ENCODE assay signal across 1 cellular context in the genomic region with DNA sequence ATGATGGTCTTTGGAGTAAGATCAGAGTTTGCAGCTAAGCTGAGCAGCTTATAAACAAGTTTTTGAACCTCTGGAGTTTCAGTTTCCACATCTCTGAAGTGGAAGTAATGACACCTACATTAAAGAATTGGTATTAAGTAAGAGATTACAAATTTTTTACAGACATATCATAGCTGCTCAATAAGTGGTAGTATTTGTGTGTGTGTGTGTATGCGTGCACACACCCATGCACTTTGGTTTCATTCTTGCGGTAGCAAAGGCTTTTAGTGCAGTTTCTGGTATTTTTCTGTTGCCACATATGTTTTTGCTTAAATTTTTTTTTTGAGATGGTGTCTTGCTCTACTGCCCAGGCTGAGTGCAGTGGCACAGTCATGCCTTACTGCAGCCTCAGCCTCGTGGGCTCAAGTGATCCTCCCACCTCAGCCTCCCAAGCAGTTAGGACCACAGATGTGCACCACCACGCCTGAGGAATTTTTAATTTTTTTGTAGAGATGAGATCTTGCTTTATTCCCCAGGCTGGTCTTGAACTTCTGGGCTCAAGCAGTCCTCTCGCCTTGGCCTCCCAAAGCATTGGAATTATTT.
TF ChIP-seq lines count a peak whose summit lies in the region.

No MANE protein-coding gene starts in this region.

TF ChIP-seq in GM23338, 12 proteins besides CTCF, POLR2A, EP300 and RAD21 (continued from another document):
- TF ChIP-seq, protein P1, sequence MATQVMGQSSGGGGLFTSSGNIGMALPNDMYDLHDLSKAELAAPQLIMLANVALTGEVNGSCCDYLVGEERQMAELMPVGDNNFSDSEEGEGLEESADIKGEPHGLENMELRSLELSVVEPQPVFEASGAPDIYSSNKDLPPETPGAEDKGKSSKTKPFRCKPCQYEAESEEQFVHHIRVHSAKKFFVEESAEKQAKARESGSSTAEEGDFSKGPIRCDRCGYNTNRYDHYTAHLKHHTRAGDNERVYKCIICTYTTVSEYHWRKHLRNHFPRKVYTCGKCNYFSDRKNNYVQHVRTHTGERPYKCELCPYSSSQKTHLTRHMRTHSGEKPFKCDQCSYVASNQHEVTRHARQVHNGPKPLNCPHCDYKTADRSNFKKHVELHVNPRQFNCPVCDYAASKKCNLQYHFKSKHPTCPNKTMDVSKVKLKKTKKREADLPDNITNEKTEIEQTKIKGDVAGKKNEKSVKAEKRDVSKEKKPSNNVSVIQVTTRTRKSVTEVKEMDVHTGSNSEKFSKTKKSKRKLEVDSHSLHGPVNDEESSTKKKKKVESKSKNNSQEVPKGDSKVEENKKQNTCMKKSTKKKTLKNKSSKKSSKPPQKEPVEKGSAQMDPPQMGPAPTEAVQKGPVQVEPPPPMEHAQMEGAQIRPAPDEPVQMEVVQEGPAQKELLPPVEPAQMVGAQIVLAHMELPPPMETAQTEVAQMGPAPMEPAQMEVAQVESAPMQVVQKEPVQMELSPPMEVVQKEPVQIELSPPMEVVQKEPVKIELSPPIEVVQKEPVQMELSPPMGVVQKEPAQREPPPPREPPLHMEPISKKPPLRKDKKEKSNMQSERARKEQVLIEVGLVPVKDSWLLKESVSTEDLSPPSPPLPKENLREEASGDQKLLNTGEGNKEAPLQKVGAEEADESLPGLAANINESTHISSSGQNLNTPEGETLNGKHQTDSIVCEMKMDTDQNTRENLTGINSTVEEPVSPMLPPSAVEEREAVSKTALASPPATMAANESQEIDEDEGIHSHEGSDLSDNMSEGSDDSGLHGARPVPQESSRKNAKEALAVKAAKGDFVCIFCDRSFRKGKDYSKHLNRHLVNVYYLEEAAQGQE (IDR thresholded peaks at IDR 0.05; ENCODE audit: unreplicated experiment), result no peak
- TF ChIP-seq CREB1 (CRISPR knock-in tag; IDR thresholded peaks at IDR 0.05; ENCODE audit: low read depth) (no peak), NANOG (IDR thresholded peaks at IDR 0.05; ENCODE audit: borderline replicate concordance) (no peak), ZNF114 (CRISPR knock-in tag; IDR thresholded peaks at IDR 0.05) (no peak), STAT1 (IDR thresholded peaks at IDR 0.05; ENCODE audit: unreplicated experiment) (no peak), EZH2phosphoT487 (IDR thresholded peaks at IDR 0.05; ENCODE audit: unreplicated experiment) (no peak), ZNF331 (CRISPR knock-in tag; IDR thresholded peaks at IDR 0.05; ENCODE audit: low read depth) (no peak)
- TF ChIP-seq, protein P2, sequence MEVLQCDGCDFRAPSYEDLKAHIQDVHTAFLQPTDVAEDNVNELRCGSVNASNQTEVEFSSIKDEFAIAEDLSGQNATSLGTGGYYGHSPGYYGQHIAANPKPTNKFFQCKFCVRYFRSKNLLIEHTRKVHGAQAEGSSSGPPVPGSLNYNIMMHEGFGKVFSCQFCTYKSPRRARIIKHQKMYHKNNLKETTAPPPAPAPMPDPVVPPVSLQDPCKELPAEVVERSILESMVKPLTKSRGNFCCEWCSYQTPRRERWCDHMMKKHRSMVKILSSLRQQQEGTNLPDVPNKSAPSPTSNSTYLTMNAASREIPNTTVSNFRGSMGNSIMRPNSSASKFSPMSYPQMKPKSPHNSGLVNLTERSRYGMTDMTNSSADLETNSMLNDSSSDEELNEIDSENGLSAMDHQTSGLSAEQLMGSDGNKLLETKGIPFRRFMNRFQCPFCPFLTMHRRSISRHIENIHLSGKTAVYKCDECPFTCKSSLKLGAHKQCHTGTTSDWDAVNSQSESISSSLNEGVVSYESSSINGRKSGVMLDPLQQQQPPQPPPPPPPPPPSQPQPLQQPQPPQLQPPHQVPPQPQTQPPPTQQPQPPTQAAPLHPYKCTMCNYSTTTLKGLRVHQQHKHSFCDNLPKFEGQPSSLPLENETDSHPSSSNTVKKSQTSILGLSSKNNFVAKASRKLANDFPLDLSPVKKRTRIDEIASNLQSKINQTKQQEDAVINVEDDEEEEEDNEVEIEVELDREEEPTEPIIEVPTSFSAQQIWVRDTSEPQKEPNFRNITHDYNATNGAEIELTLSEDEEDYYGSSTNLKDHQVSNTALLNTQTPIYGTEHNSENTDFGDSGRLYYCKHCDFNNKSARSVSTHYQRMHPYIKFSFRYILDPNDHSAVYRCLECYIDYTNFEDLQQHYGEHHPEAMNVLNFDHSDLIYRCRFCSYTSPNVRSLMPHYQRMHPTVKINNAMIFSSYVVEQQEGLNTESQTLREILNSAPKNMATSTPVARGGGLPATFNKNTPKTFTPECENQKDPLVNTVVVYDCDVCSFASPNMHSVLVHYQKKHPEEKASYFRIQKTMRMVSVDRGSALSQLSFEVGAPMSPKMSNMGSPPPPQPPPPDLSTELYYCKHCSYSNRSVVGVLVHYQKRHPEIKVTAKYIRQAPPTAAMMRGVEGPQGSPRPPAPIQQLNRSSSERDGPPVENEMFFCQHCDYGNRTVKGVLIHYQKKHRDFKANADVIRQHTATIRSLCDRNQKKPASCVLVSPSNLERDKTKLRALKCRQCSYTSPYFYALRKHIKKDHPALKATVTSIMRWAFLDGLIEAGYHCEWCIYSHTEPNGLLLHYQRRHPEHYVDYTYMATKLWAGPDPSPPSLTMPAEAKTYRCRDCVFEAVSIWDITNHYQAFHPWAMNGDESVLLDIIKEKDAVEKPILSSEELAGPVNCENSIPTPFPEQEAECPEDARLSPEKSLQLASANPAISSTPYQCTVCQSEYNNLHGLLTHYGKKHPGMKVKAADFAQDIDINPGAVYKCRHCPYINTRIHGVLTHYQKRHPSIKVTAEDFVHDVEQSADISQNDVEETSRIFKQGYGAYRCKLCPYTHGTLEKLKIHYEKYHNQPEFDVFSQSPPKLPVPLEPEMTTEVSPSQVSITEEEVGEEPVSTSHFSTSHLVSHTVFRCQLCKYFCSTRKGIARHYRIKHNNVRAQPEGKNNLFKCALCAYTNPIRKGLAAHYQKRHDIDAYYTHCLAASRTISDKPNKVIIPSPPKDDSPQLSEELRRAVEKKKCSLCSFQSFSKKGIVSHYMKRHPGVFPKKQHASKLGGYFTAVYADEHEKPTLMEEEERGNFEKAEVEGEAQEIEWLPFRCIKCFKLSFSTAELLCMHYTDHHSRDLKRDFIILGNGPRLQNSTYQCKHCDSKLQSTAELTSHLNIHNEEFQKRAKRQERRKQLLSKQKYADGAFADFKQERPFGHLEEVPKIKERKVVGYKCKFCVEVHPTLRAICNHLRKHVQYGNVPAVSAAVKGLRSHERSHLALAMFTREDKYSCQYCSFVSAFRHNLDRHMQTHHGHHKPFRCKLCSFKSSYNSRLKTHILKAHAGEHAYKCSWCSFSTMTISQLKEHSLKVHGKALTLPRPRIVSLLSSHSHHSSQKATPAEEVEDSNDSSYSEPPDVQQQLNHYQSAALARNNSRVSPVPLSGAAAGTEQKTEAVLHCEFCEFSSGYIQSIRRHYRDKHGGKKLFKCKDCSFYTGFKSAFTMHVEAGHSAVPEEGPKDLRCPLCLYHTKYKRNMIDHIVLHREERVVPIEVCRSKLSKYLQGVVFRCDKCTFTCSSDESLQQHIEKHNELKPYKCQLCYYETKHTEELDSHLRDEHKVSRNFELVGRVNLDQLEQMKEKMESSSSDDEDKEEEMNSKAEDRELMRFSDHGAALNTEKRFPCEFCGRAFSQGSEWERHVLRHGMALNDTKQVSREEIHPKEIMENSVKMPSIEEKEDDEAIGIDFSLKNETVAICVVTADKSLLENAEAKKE (CRISPR knock-in tag; IDR thresholded peaks at IDR 0.05), result no peak
- TF ChIP-seq, protein P3, sequence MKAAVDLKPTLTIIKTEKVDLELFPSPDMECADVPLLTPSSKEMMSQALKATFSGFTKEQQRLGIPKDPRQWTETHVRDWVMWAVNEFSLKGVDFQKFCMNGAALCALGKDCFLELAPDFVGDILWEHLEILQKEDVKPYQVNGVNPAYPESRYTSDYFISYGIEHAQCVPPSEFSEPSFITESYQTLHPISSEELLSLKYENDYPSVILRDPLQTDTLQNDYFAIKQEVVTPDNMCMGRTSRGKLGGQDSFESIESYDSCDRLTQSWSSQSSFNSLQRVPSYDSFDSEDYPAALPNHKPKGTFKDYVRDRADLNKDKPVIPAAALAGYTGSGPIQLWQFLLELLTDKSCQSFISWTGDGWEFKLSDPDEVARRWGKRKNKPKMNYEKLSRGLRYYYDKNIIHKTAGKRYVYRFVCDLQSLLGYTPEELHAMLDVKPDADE (IDR thresholded peaks at IDR 0.05), result no peak
